ENCODE assay signal across 8 cellular contexts in genomic region chr20:35561268-35561667, GRCh38. TPM values are rescaled to one million over a fixed set of nuclear protein-coding genes. Genes with fewer than 3 reads are reported as not detected.
DNase-seq lines count a peak whose midpoint lies in the region; ATAC-seq, FAIRE-seq and TF ChIP-seq lines count a peak whose summit lies in the region.

No MANE protein-coding gene starts in this region.

- H3K4me3 ChIP-seq in HFF-Myc (replicated peaks; ENCODE audit: low read depth, low read length) (no peak overlapping the region), OCI-LY1 (ENCODE audit: low read depth, low read length, poor library complexity, severe bottlenecking) (no peak overlapping the region), epithelial cell of proximal tubule (ENCODE audit: low read depth, low read length) (no peak overlapping the region)

- H3K79me2 ChIP-seq in OCI-LY1 (ENCODE audit: insufficient read depth, low read length), result no peaks in the 10 kb centered on the region

- no peaks in the 10 kb centered on the region for H4K20me1 ChIP-seq in OCI-LY1 (ENCODE audit: insufficient read depth, low read length)

- H3K4me3 Mint-ChIP-seq in neural crest cell, result peak overlapping the region; percentile 42

- peaks cover 7% of the 10 kb centered on the region for H3K36me3 Mint-ChIP-seq in neural crest cell (ENCODE audit: low read depth)

- H3K27ac ChIP-seq in OCI-LY1 (ENCODE audit: low read depth, low read length, poor library complexity, severe bottlenecking), result peak overlapping the region; percentile 10

- no peaks in the 10 kb centered on the region for H3K9me3 Mint-ChIP-seq in neural crest cell

- H3K27ac Mint-ChIP-seq in neural crest cell (ENCODE audit: unreplicated experiment), result no peak overlapping the region

- peaks cover 4% of the 10 kb centered on the region for H3K4me1 Mint-ChIP-seq in neural crest cell

- peak overlapping the region; percentile 35; the same call in 1 of the 2 replicates for H3K4me2 ChIP-seq in OCI-LY1 (ENCODE audit: low read length)

- no peak for TF ChIP-seq POLR2A in GM12892 (IDR thresholded peaks at IDR 0.05; ENCODE audit: low read depth, low read length)

- H3K4me1 ChIP-seq in OCI-LY1 (ENCODE audit: insufficient read depth, low read length, severe bottlenecking), result peaks cover 15% of the 10 kb centered on the region

- peak; percentile 77 for DNase-seq in DMS 273 (lab: John Stamatoyannopoulos, UW; ENCODE audit: unreplicated experiment)
- DNase-seq in HFF-Myc (ENCODE audit: extremely low read depth, low read depth), result peak; percentile 11
- no peak for DNase-seq in epithelial cell of proximal tubule (ENCODE audit: low read depth)
- peak; percentile 34 for DNase-seq in neural crest cell (ENCODE audit: low read depth, low spot score)
- DNase-seq in GM12892 (ENCODE audit: insufficient read length), result no peak
- DNase-seq in cerebellum (ENCODE audit: low spot score), result no peak

- no peaks in the 10 kb centered on the region for H3K27me3 ChIP-seq in OCI-LY1 (ENCODE audit: insufficient read depth, low read length)

- no peaks in the 10 kb centered on the region for H3K9me3 ChIP-seq in OCI-LY1 (ENCODE audit: low read length)

- peaks cover 2% of the 10 kb centered on the region for H3K27me3 Mint-ChIP-seq in neural crest cell (ENCODE audit: low read depth)

- no peak for ATAC-seq in GM18858 (IDR thresholded peaks at IDR 0.05; ENCODE audit: unreplicated experiment)

- H3F3A ChIP-seq in OCI-LY1 (ENCODE audit: insufficient read depth, low read length), result no peaks in the 10 kb centered on the region

- H3K9ac ChIP-seq in OCI-LY1 (ENCODE audit: low read length), result no peak overlapping the region

- H3K36me3 ChIP-seq in OCI-LY1 (ENCODE audit: insufficient read depth, low read length), result peaks cover 20% of the 10 kb centered on the region; the same call in 1 of the 2 replicates

- TF ChIP-seq CTCF in HFF-Myc (IDR thresholded peaks at IDR 0.05; ENCODE audit: low read depth, low read length, missing control alignments) (peak; percentile 41), OCI-LY1 (IDR thresholded peaks at IDR 0.05; ENCODE audit: low read length) (peak; percentile 67), epithelial cell of proximal tubule (conservative IDR thresholded peaks at IDR 0.05; ENCODE audit: low read depth, low read length) (peak; percentile 65), neural crest cell (conservative IDR thresholded peaks at IDR 0.05) (peak; percentile 46)

- FAIRE-seq in GM12892 (lab: Jason Lieb, UNC), result no peak

- H3K9me2 ChIP-seq in OCI-LY1 (ENCODE audit: low read depth, low read length), result no peaks in the 10 kb centered on the region

- H2AFZ ChIP-seq in OCI-LY1 (ENCODE audit: low read length), result no peak overlapping the region

RNA-seq across cellular contexts. Expression of gene ERGIC3, which starts 19.4 kb away (rescaled TPM):
- 179 and 203 TPM in 2 replicates for total RNA-seq in epithelial cell of proximal tubule
- total RNA-seq in neural crest cell, result 250 and 267 TPM in 2 replicates
- 169 TPM for polyA plus RNA-seq in GM12892 (2012; ENCODE audit: missing spikeins)
- total RNA-seq in cerebellum, result 136 TPM

RNA-seq across cellular contexts. Expression of gene C20orf173, which starts 31.8 kb away (rescaled TPM):
- not detected in 2 replicates for total RNA-seq in epithelial cell of proximal tubule
- not detected in 2 replicates for total RNA-seq in neural crest cell
- polyA plus RNA-seq in GM12892 (2012; ENCODE audit: missing spikeins), result not detected
- not detected for total RNA-seq in cerebellum

RNA-seq across cellular contexts. Expression of gene SPAG4, which starts 54.4 kb away (rescaled TPM):
- total RNA-seq in epithelial cell of proximal tubule (3.5 and 15.9 TPM in 2 replicates), neural crest cell (2.3 and 3.1 TPM in 2 replicates), cerebellum (0.64 TPM)
- polyA plus RNA-seq in GM12892 (2012; ENCODE audit: missing spikeins), result 13.6 TPM

Comparison
In these comparisons a context has a peak if more than half of its experiments do, and no peak if none do; other contexts are left out.
1. DNase-seq: peak in DMS 273 (single experiment), HFF-Myc (single experiment) and neural crest cell (single experiment); none in epithelial cell of proximal tubule (single experiment), GM12892 (single experiment) and cerebellum (single experiment).
2. Peak in every context shown above with its lines, with median percentiles within 50 percentile points of each other: CTCF ChIP-seq.